9 cellular contexts compared by ENCODE assay signal in the genomic region with DNA sequence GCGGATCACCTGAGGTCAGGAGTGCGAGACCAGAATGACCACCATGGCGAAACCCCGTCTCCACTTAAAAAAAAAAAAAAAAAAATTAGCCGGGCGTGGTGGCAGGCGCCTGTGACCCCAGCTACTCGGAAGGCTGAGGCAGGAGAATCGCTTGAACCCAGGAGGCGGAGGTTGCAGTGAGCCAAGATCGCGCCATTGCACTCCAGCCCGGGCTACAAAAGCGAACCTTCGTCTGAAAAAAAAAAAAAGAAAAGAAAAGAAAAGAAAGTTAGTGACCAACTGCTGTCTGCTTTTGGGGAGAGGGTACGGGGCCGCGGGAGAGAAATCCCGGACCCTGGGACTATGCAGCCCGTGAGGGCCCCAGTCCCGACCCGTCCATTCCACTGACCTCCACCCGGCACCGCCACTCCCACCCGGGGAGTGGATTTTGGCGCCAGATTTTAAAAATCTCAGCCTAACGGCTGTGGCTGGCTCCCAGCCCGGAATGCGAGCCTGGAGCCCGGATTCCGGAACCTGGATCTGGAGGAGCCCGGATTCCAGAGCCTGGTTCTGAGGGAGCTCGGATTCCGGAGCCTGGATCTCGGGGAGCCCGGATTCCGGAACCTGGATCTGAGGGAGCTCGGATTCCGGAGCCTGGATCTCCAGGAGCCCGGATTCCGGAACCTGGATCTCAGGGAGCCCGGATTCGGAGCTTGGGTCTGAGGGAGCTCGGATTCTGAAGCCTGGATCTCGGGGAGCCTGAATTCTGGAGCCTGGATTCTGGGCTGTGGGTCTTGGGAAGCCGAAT. TPM values are rescaled to one million over a fixed set of nuclear protein-coding genes. Genes with fewer than 3 reads are reported as not detected.
A peak's percentile ranks its signal among the peaks of the same experiment; 100 is the strongest.
DNase-seq lines count a peak whose midpoint lies in the region; ATAC-seq and TF ChIP-seq lines count a peak whose summit lies in the region.
"Had no signal": no experiment of that assay in that cellular context is flagged by ENCODE, and none has a peak within 500 bp of the region (broad histone marks: within the 10 kb centered on the region; RNA-seq: fewer than 3 reads in every experiment).

No MANE protein-coding gene starts in this region.

- H3K4me1 ChIP-seq in HEK293 (ENCODE audit: control insufficient read depth, insufficient read depth, low read length) = no peaks in the 10 kb centered on the region
- H3K4me1 ChIP-seq in mucosa of stomach (ENCODE audit: control insufficient read depth, insufficient read depth, low read length) = peaks cover 19% of the 10 kb centered on the region
- H3K4me1 ChIP-seq in vagina = peaks cover 18% of the 10 kb centered on the region

- peak overlapping the region; percentile 0; the same call in 1 of the 2 replicates for H3K27ac ChIP-seq in HEK293 (ENCODE audit: extremely low read depth, low read depth, low read length)
- peak overlapping the region; percentile 24 for H3K27ac ChIP-seq in vagina
- H3K27ac ChIP-seq: HL-60 had no signal

- peak; percentile 99 for DNase-seq in AG10803 (ENCODE audit: low read depth)
- peak; percentile 88 to 90 for DNase-seq in SW 1271 (lab: John Stamatoyannopoulos, UW)
- DNase-seq in fibroblast of mammary gland (ENCODE audit: low read depth) = peak; percentile 98
- DNase-seq in vagina (ENCODE audit: extremely low spot score in 2 of 2) = no peak
- no peak for DNase-seq in OCI-M2 (lab: John Stamatoyannopoulos, UW; ENCODE audit: unreplicated experiment)

- H3K36me3 ChIP-seq in HEK293 (ENCODE audit: control insufficient read depth in 2 of 2, insufficient read depth in 1 of 2, low read length in 2 of 2) (no peaks in the 10 kb centered on the region), mucosa of stomach (ENCODE audit: control insufficient read depth, insufficient read depth, low read length) (no peaks in the 10 kb centered on the region), vagina (no peaks in the 10 kb centered on the region)

- TF ChIP-seq POLR2A in vagina (IDR thresholded peaks at IDR 0.05) = peak in 1 of 2 donors; percentile 67

- H3K9me3 ChIP-seq in HEK293 (ENCODE audit: control insufficient read depth, insufficient read depth, low read depth, low read length) (no peaks in the 10 kb centered on the region), mucosa of stomach (ENCODE audit: control insufficient read depth, low read length) (no peaks in the 10 kb centered on the region), vagina (no peaks in the 10 kb centered on the region)

- intact Hi-C loops in vagina (cut with DNase I) = no loop called here

- no peaks in the 10 kb centered on the region for H3K27me3 ChIP-seq in mucosa of stomach (ENCODE audit: control insufficient read depth, insufficient read depth, low read length)
- no peaks in the 10 kb centered on the region for H3K27me3 ChIP-seq in vagina

- no peak for ATAC-seq in HG03354 (IDR thresholded peaks at IDR 0.05; ENCODE audit: poor library complexity, severe bottlenecking, unreplicated experiment)

- POLR2A ChIA-PET in HEK293 (lab: Yijun Ruan, JAX) = interaction anchor here (0.7 to 5.7 kb wide), 10 partner anchors 9 to 132 kb away, joined by 3 to 62 read pairs (median 4); a partner anchor contains a TSS

- H3K4me3 ChIP-seq in AG10803 (ENCODE audit: low read length) = peak overlapping the region; percentile 80
- H3K4me3 ChIP-seq in HEK293 (ENCODE audit: low read depth, low read length) = no peak overlapping the region
- H3K4me3 ChIP-seq in fibroblast of mammary gland (ENCODE audit: control insufficient read depth, low read depth, low read length) = peak overlapping the region; percentile 74
- H3K4me3 ChIP-seq in mucosa of stomach (ENCODE audit: low read length) = peak overlapping the region; percentile 41
- peak overlapping the region; percentile 48 to 61 for H3K4me3 ChIP-seq in vagina

- H3K9ac ChIP-seq in mucosa of stomach (ENCODE audit: low read length) = no peak overlapping the region

- TF ChIP-seq CTCF in AG10803 (conservative IDR thresholded peaks at IDR 0.05; ENCODE audit: low read length) = no peak
- TF ChIP-seq CTCF in HEK293 (tag by site-specific recombination; IDR thresholded peaks at IDR 0.05) = no peak
- TF ChIP-seq CTCF in fibroblast of mammary gland (conservative IDR thresholded peaks at IDR 0.05; ENCODE audit: control insufficient read depth, insufficient read depth, low read depth, low read length) = no peak
- TF ChIP-seq CTCF in vagina (IDR thresholded peaks at IDR 0.05) = peak in 1 of 3 experiments; percentile 33

- CTCF ChIA-PET in HEK293 (lab: Yijun Ruan, JAX) = interaction anchor here (0.6 to 3.5 kb wide), 8 partner anchors 11 to 517 kb away, joined by 3 to 13 read pairs (median 4); no protein-coding TSS in a partner anchor

TF ChIP-seq in HEK293, 187 proteins besides CTCF, POLR2A, EP300 and RAD21 (continues in another document):
- TF ChIP-seq, protein P1, sequence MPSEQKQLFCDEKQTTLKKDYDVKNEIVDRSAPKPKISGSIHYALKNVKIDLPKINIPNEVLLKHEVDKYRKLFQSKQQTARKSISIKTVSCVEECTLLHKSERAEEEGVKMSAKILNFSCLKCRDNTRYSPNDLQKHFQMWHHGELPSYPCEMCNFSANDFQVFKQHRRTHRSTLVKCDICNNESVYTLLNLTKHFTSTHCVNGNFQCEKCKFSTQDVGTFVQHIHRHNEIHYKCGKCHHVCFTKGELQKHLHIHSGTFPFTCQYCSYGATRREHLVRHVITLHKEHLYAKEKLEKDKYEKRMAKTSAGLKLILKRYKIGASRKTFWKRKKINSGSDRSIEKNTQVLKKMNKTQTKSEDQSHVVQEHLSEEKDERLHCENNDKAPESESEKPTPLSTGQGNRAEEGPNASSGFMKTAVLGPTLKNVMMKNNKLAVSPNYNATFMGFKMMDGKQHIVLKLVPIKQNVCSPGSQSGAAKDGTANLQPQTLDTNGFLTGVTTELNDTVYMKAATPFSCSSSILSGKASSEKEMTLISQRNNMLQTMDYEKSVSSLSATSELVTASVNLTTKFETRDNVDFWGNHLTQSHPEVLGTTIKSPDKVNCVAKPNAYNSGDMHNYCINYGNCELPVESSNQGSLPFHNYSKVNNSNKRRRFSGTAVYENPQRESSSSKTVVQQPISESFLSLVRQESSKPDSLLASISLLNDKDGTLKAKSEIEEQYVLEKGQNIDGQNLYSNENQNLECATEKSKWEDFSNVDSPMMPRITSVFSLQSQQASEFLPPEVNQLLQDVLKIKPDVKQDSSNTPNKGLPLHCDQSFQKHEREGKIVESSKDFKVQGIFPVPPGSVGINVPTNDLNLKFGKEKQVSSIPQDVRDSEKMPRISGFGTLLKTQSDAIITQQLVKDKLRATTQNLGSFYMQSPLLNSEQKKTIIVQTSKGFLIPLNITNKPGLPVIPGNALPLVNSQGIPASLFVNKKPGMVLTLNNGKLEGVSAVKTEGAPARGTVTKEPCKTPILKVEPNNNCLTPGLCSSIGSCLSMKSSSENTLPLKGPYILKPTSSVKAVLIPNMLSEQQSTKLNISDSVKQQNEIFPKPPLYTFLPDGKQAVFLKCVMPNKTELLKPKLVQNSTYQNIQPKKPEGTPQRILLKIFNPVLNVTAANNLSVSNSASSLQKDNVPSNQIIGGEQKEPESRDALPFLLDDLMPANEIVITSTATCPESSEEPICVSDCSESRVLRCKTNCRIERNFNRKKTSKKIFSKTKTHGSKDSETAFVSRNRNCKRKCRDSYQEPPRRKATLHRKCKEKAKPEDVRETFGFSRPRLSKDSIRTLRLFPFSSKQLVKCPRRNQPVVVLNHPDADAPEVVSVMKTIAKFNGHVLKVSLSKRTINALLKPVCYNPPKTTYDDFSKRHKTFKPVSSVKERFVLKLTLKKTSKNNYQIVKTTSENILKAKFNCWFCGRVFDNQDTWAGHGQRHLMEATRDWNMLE (tag by site-specific recombination; conservative IDR thresholded peaks at IDR 0.05; ENCODE audit: low read depth) = peak; percentile 43; the same call in 1 of the 2 replicates
- TF ChIP-seq, protein P2, sequence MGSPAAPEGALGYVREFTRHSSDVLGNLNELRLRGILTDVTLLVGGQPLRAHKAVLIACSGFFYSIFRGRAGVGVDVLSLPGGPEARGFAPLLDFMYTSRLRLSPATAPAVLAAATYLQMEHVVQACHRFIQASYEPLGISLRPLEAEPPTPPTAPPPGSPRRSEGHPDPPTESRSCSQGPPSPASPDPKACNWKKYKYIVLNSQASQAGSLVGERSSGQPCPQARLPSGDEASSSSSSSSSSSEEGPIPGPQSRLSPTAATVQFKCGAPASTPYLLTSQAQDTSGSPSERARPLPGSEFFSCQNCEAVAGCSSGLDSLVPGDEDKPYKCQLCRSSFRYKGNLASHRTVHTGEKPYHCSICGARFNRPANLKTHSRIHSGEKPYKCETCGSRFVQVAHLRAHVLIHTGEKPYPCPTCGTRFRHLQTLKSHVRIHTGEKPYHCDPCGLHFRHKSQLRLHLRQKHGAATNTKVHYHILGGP (tag by site-specific recombination; IDR thresholded peaks at IDR 0.05) = no peak
- TF ChIP-seq ZNF670 (tag by site-specific recombination; IDR thresholded peaks at IDR 0.05; ENCODE audit: low read depth) (no peak), ZNF768 (tag by site-specific recombination; IDR thresholded peaks at IDR 0.05) (no peak), MYNN (tag by site-specific recombination; IDR thresholded peaks at IDR 0.05; ENCODE audit: borderline replicate concordance) (no peak)
- TF ChIP-seq, protein P3, sequence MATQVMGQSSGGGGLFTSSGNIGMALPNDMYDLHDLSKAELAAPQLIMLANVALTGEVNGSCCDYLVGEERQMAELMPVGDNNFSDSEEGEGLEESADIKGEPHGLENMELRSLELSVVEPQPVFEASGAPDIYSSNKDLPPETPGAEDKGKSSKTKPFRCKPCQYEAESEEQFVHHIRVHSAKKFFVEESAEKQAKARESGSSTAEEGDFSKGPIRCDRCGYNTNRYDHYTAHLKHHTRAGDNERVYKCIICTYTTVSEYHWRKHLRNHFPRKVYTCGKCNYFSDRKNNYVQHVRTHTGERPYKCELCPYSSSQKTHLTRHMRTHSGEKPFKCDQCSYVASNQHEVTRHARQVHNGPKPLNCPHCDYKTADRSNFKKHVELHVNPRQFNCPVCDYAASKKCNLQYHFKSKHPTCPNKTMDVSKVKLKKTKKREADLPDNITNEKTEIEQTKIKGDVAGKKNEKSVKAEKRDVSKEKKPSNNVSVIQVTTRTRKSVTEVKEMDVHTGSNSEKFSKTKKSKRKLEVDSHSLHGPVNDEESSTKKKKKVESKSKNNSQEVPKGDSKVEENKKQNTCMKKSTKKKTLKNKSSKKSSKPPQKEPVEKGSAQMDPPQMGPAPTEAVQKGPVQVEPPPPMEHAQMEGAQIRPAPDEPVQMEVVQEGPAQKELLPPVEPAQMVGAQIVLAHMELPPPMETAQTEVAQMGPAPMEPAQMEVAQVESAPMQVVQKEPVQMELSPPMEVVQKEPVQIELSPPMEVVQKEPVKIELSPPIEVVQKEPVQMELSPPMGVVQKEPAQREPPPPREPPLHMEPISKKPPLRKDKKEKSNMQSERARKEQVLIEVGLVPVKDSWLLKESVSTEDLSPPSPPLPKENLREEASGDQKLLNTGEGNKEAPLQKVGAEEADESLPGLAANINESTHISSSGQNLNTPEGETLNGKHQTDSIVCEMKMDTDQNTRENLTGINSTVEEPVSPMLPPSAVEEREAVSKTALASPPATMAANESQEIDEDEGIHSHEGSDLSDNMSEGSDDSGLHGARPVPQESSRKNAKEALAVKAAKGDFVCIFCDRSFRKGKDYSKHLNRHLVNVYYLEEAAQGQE (tag by site-specific recombination; IDR thresholded peaks at IDR 0.05) = peak; percentile 29; the same call in 1 of the 2 replicates

RNA-seq across cellular contexts. Expression of a gene that starts 6.1 kb away (rescaled TPM):
- 41.0 TPM for total RNA-seq in vagina

RNA-seq across cellular contexts. Expression of a gene that starts 13.1 kb away (rescaled TPM):
- 181 TPM for total RNA-seq in vagina

RNA-seq across cellular contexts. Expression of a gene that starts 35.4 kb away (rescaled TPM):
- total RNA-seq in vagina = 20.9 TPM

Comparison
In these comparisons a context has a peak if more than half of its experiments do, and no peak if none do; other contexts are left out.
1. DNase-seq: peak in AG10803 (single experiment), SW 1271 (2 of 2) and fibroblast of mammary gland (single experiment); none in vagina (0 of 2) and OCI-M2 (single experiment).